ENCODE assay signal across 1 cellular context in genomic region chr11:38323961-38324761, GRCh38.
A peak's percentile ranks its signal among the peaks of the same experiment; 100 is the strongest.
TF ChIP-seq lines count a peak whose summit lies in the region.

No MANE protein-coding gene starts in this region.

TF ChIP-seq in HepG2, 621 proteins besides CTCF, POLR2A, EP300 and RAD21 (continued from another document):
- TF ChIP-seq NFE2L2 (IDR thresholded peaks at IDR 0.05; ENCODE audit: low read length) (peak; percentile 49; the same call in 1 of the 2 replicates), MAFK (conservative IDR thresholded peaks at IDR 0.05 in 1 of 2, IDR thresholded peaks at IDR 0.05 in 1 of 2; ENCODE audit: low read length in 2 of 2) (peak; percentile 19 to 24; a peak in 1 of 4 replicates)
TF ChIP-seq in HepG2: peak in this region for 2.
